In the genomic region with DNA sequence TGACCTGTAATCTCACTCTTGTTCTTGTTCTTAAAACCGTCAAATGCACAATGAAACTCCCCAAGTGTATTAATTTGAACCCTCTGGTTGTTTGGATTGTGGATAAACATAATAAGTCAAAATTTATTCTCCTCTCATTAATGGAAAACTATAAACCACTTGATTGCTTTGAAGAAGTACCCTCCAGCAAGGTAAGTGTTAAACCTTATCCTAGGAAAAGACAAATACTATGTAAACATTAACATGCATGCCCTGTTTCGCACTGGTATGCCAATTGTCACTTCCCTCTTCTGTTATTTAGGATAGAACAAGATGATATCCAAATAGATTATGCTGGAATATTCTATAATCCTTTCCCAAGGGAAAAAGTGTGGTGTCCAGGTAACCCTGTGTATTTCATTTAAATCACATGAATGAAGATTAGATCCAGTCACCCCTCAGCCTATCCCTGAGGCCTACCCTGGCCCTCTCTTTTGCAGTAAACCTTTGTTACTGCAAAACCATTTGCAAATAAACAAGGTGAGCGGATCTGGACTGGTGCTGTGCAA, we compare ENCODE assay signal across 8 cellular contexts. TPM values are rescaled to one million over a fixed set of nuclear protein-coding genes. Genes with fewer than 3 reads are reported as not detected.
DNase-seq lines count a peak whose midpoint lies in the region; ATAC-seq, FAIRE-seq and TF ChIP-seq lines count a peak whose summit lies in the region.

No MANE protein-coding gene starts in this region.

- H3K4me3 Mint-ChIP-seq in progenitor cell of endocrine pancreas (ENCODE audit: low read depth) = peak overlapping the region; percentile 86

- TSS peak; percentile 29 for BruUV-seq in PC-3 (replicated peaks; lab: Mats Ljungman, UMichigan)

- no peaks in the 10 kb centered on the region for H4K20me1 ChIP-seq in PC-3 (ENCODE audit: low read length)

- H3K79me2 ChIP-seq in PC-3 (ENCODE audit: low read length) = peaks cover 38% of the 10 kb centered on the region

- peaks cover 27% of the 10 kb centered on the region for H3K4me1 ChIP-seq in PC-3 (ENCODE audit: insufficient read depth, low read length)

- H3K27me3 ChIP-seq in PC-3 (ENCODE audit: low read length) = no peaks in the 10 kb centered on the region

- H3K9me3 ChIP-seq in PC-3 (ENCODE audit: low read length) = no peaks in the 10 kb centered on the region

- POLR2A ChIA-PET in PC-3 (lab: Charles Lee; ENCODE audit: unreplicated experiment) = interaction anchor here (0.6 kb wide), 1 partner anchor 86 kb away, joined by 3 read pairs; no protein-coding TSS in a partner anchor

- H3K36me3 ChIP-seq in PC-3 (ENCODE audit: low read depth, low read length) = peaks cover 20% of the 10 kb centered on the region

- ATAC-seq in PC-3 (no peak), HG03045 (IDR thresholded peaks at IDR 0.05; ENCODE audit: unreplicated experiment) (no peak), GM21576 (IDR thresholded peaks at IDR 0.05; ENCODE audit: unreplicated experiment) (no peak)

- peak overlapping the region; percentile 84 for H2AFZ ChIP-seq in PC-3 (ENCODE audit: low read length)

- TF ChIP-seq CTCF in PC-3 (conservative IDR thresholded peaks at IDR 0.05; ENCODE audit: low read depth, low read length) (no peak), epithelial cell of proximal tubule (conservative IDR thresholded peaks at IDR 0.05; ENCODE audit: low read depth, low read length) (no peak), progenitor cell of endocrine pancreas (IDR thresholded peaks at IDR 0.05; ENCODE audit: unreplicated experiment) (no peak)

- H3K4me1 Mint-ChIP-seq in progenitor cell of endocrine pancreas (ENCODE audit: low read depth) = peaks cover 31% of the 10 kb centered on the region

- no peaks in the 10 kb centered on the region for H3F3A ChIP-seq in PC-3 (ENCODE audit: low read length, unreplicated experiment)

- peaks cover 29% of the 10 kb centered on the region for H3K36me3 Mint-ChIP-seq in progenitor cell of endocrine pancreas (ENCODE audit: insufficient read depth)

- CTCF ChIA-PET in PC-3 (lab: Charles Lee) = no interaction called here

- H3K27ac ChIP-seq in PC-3 (ENCODE audit: low read length) = peak overlapping the region; percentile 77

- no peaks in the 10 kb centered on the region for H3K9me2 ChIP-seq in PC-3 (replicated peaks; ENCODE audit: low read length)

- intact Hi-C loops in PC-3 (cut with micrococcal nuclease) = loop anchor here (5.0 kb wide), 1 partner anchor 59 kb away; a partner anchor contains a TSS

- no peaks in the 10 kb centered on the region for H3K27me3 Mint-ChIP-seq in progenitor cell of endocrine pancreas

- H3K27ac Mint-ChIP-seq in progenitor cell of endocrine pancreas = peak overlapping the region; percentile 95

- in situ Hi-C loops in G401 (cut with HindIII; ENCODE audit: low sequenced_read_pairs) = no loop called here

- H3K9ac ChIP-seq in PC-3 (ENCODE audit: low read length) = peak overlapping the region; percentile 93

- H3K4me2 ChIP-seq in PC-3 (ENCODE audit: low read length) = peak overlapping the region; percentile 91

- H3K4me3 ChIP-seq in PC-3 (ENCODE audit: low read length) (peak overlapping the region; percentile 73), epithelial cell of proximal tubule (ENCODE audit: low read depth, low read length) (peak overlapping the region; percentile 87)

- DNase-seq in G401 (ENCODE audit: low spot score) = peak; percentile 76
- DNase-seq in PC-3 = peak; percentile 32
- no peak for DNase-seq in epithelial cell of proximal tubule (ENCODE audit: low read depth)
- DNase-seq in progenitor cell of endocrine pancreas (ENCODE audit: low spot score, unreplicated experiment) = no peak
- no peak for DNase-seq in AML-193 (lab: John Stamatoyannopoulos, UW)
- DNase-seq in urothelium cell line (ENCODE audit: low spot score) = no peak

- no peak for FAIRE-seq in urothelium cell line (lab: Jason Lieb, UNC)

- peaks cover 7% of the 10 kb centered on the region for H3K9me3 Mint-ChIP-seq in progenitor cell of endocrine pancreas (ENCODE audit: low read depth)

RNA-seq across cellular contexts. Expression of a gene that starts 1.3 kb away (rescaled TPM):
- total RNA-seq in G401 (2014; rRNA removed; shearing (Covaris generic)) = 48.4 and 63.2 TPM in 2 replicates
- total RNA-seq in PC-3 (2014; rRNA removed) = 89.8 and 97.8 TPM in 2 replicates
- 35.3 and 51.9 TPM in 2 replicates for total RNA-seq in epithelial cell of proximal tubule
- 41.8 and 46.6 TPM in 2 replicates for total RNA-seq in progenitor cell of endocrine pancreas

RNA-seq across cellular contexts. Expression of a gene that starts 40.1 kb away (rescaled TPM):
- 36.6 and 41.7 TPM in 2 replicates for total RNA-seq in G401 (2014; rRNA removed; shearing (Covaris generic))
- total RNA-seq in PC-3 (2014; rRNA removed) (44.5 and 51.1 TPM in 2 replicates), epithelial cell of proximal tubule (19.5 and 35.1 TPM in 2 replicates), progenitor cell of endocrine pancreas (18.5 and 21.8 TPM in 2 replicates)

RNA-seq across cellular contexts. Expression of a gene that starts 57.0 kb away (rescaled TPM):
- 3,161 and 4,026 TPM in 2 replicates for total RNA-seq in G401 (2014; rRNA removed; shearing (Covaris generic))
- total RNA-seq in PC-3 (2014; rRNA removed) = 1,408 and 1,694 TPM in 2 replicates
- total RNA-seq in epithelial cell of proximal tubule = 3,039 and 4,770 TPM in 2 replicates
- 1,422 and 1,517 TPM in 2 replicates for total RNA-seq in progenitor cell of endocrine pancreas

Comparison
In these comparisons a context has a peak if more than half of its experiments do, and no peak if none do; other contexts are left out.
1. DNase-seq: peak in G401 (single experiment) and PC-3 (single experiment); none in epithelial cell of proximal tubule (single experiment), progenitor cell of endocrine pancreas (single experiment), AML-193 (0 of 2) and urothelium cell line (single experiment).